Comparison of ENCODE assay signal across 1 cellular context in the genomic region with DNA sequence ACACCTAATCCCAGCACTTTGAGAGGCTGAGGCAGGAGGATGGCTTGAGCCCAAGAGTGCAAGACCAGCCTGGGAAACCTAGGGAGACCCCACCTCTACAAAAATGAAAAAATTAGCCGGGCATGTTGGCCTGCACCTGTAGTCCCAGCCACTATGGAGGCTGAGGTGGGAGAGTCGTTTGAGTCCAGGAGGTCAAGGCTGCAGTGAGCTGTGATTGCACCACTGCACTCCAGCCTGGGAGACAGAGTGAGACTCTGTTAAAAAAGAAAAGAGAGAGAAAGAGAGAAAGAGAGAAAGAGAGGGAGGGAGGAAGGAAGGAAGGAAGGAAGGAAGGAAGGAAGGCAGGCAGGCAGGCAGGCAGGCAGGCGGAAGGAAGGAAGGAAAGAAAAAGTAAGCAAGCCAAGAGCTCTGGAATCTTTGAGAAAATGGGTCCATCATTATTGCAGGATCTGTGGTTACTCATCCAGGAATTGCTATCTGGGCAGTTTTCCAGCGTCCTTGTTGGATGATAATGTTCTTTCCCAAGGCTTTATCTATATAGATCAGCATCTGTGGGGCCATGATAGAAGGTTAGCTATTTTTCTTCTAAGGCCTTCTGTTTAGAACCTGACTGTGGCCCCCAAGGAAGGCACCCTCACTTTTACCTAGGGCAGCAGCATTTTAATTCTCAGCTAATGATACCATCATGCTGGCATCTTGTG.
TF ChIP-seq lines count a peak whose summit lies in the region.

No MANE protein-coding gene starts in this region.

TF ChIP-seq in endothelial cell of umbilical vein, 7 proteins besides CTCF, POLR2A, EP300 and RAD21:
- TF ChIP-seq, protein P1, sequence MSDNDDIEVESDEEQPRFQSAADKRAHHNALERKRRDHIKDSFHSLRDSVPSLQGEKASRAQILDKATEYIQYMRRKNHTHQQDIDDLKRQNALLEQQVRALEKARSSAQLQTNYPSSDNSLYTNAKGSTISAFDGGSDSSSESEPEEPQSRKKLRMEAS (IDR thresholded peaks at IDR 0.05; ENCODE audit: insufficient read depth, insufficient read length), result no peak
- peak; percentile 58 for TF ChIP-seq GATA2 (IDR thresholded peaks at IDR 0.05; ENCODE audit: insufficient read depth, insufficient read length, low read depth, low read length)
